ENCODE assay signal across 9 cellular contexts in the genomic region with DNA sequence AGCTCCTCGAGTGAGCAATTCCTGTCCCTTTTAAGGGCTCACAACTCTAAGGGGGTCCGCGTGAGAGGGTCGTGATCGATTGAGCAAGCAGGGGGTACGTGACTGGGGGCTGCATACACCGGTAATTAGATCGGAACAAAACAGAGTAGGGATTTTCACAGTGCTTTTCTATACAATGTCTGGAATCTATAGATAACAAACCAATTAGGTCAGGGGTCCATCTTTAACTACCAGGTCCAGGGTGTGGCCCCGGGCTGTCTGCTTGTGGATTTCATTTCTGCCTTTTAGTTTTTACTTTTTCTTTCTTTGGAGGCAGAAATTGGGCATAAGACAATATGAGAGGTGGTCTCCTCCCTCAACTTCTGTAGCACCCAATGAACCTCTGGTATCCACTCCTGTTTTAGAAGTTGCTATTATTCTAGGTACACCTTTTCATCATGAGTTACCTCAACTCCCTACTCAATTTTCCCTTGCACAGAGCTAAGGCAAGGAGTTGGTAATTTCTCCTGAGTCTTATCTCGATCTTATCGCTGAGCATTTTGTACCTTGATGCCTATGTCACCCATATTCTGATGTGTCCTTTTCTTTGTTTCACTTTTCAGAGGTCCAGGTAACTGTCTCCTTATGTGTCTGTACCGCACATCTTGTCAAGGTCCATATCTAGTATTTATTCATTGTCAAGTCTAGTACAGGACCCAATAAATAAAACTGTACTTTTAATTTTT. TPM values are rescaled to one million over a fixed set of nuclear protein-coding genes. Genes with fewer than 3 reads are reported as not detected.
DNase-seq lines count a peak whose midpoint lies in the region; ATAC-seq and TF ChIP-seq lines count a peak whose summit lies in the region.
"Not testable (repeated sequence)": the region's sequence is repeated elsewhere in the genome, so short reads cannot be mapped to it uniquely, and the experiment has no call there.
"Had no signal": no experiment of that assay in that cellular context is flagged by ENCODE, and none has a peak within 500 bp of the region (broad histone marks: within the 10 kb centered on the region; RNA-seq: fewer than 3 reads in every experiment).

No MANE protein-coding gene starts in this region.

- peak overlapping the region; percentile 82 for H3K27ac Mint-ChIP-seq in activated T-helper 17 cell treated with anti-CD3 and anti-CD28 coated beads, Interleukin-2, amount 50 U/mL, for 72 hours

- intact Hi-C loops in spleen (cut with DNase I; ENCODE audit: low total_unique reads), result loop anchor here (10.0 kb wide), 1 partner anchor 67 kb away; the partner anchor contains the start of gene TRIM34

- H3K36me3 ChIP-seq in gastroesophageal sphincter; muscle layer of colon (ENCODE audit: insufficient read depth, low read length): not testable (repeated sequence)
- H3K36me3 ChIP-seq in spleen, result peaks cover 0 to 35% (median 5%) of the 10 kb centered on the region in 6 donors

- ATAC-seq in activated T-helper 17 cell treated with anti-CD3 and anti-CD28 coated beads, Interleukin-2, amount 50 U/mL, for 72 hours (replicated peaks), result peak; percentile 16
- not testable (repeated sequence) for ATAC-seq in gastroesophageal sphincter

- H3K27me3 Mint-ChIP-seq in activated T-helper 17 cell treated with anti-CD3 and anti-CD28 coated beads, Interleukin-2, amount 50 U/mL, for 72 hours, result not testable (repeated sequence)

- TF ChIP-seq CTCF in choroid plexus epithelial cell (conservative IDR thresholded peaks at IDR 0.05; ENCODE audit: low read depth, low read length); gastroesophageal sphincter (IDR thresholded peaks at IDR 0.05); spleen (IDR thresholded peaks at IDR 0.05 in 8 of 11, conservative IDR thresholded peaks at IDR 0.05 in 3 of 11): not testable (repeated sequence)

- H3K4me3 Mint-ChIP-seq in activated T-helper 17 cell treated with anti-CD3 and anti-CD28 coated beads, Interleukin-2, amount 50 U/mL, for 72 hours, result peak overlapping the region; percentile 91

- H3K9me3 Mint-ChIP-seq in activated T-helper 17 cell treated with anti-CD3 and anti-CD28 coated beads, Interleukin-2, amount 50 U/mL, for 72 hours, result not testable (repeated sequence)

- WGBS in gastroesophageal sphincter (ENCODE audit: low coverage in 1 of 2), 2 donors, result 92 to 100% methylated on average over 3 to 6 of the region's 12 CpGs
- WGBS in spleen, 5 donors, result 12 to 25% (median 17%) methylated on average over 12 of the region's 12 CpGs

- not testable (repeated sequence) for TF ChIP-seq EP300 in gastroesophageal sphincter (IDR thresholded peaks at IDR 0.05)

- not testable (repeated sequence) for TF ChIP-seq POLR2A in gastroesophageal sphincter (IDR thresholded peaks at IDR 0.05); spleen (IDR thresholded peaks at IDR 0.05)

- H3K27ac ChIP-seq in gastroesophageal sphincter, result peak overlapping the region; percentile 34 to 85 (median 80)
- H3K27ac ChIP-seq in muscle layer of colon (ENCODE audit: low read depth, low read length), result peak overlapping the region; percentile 94
- H3K27ac ChIP-seq in spleen, result peak overlapping the region; percentile 87 to 97 (median 95)

- H3K36me3 Mint-ChIP-seq in activated T-helper 17 cell treated with anti-CD3 and anti-CD28 coated beads, Interleukin-2, amount 50 U/mL, for 72 hours (ENCODE audit: low read depth), result peaks cover 64% of the 10 kb centered on the region

- peak; percentile 71 for DNase-seq in OCI-M1 (lab: John Stamatoyannopoulos, UW)
- DNase-seq in choroid plexus epithelial cell (ENCODE audit: low read depth); spleen: not testable (repeated sequence)

- H3K4me3 ChIP-seq in GM08714 (ENCODE audit: low read length) (peak overlapping the region; percentile 100), choroid plexus epithelial cell (ENCODE audit: low read depth, low read length) (peak overlapping the region; percentile 59), gastroesophageal sphincter (peak overlapping the region; percentile 51 to 67), muscle layer of colon (ENCODE audit: low read depth in 1 of 2, low read length in 2 of 2) (peak overlapping the region; percentile 41 to 69), spleen (peak overlapping the region; percentile 41 to 74 (median 70))

- peak overlapping the region; percentile 22 for H3K9ac ChIP-seq in muscle layer of colon (ENCODE audit: low read length)

- H3K4me1 Mint-ChIP-seq in activated T-helper 17 cell treated with anti-CD3 and anti-CD28 coated beads, Interleukin-2, amount 50 U/mL, for 72 hours, result peaks cover 29% of the 10 kb centered on the region

- not testable (repeated sequence) for H3K27me3 ChIP-seq in gastroesophageal sphincter; muscle layer of colon (ENCODE audit: control insufficient read depth in 1 of 2, insufficient read depth in 2 of 2, low read length in 2 of 2); spleen (replicated peaks in 1 of 7)

- H3K9me3 ChIP-seq in gastroesophageal sphincter; muscle layer of colon (ENCODE audit: low read length); spleen: not testable (repeated sequence)

- peaks cover 0 to 57% (median 4%) of the 10 kb centered on the region in 3 donors for H3K4me1 ChIP-seq in gastroesophageal sphincter
- H3K4me1 ChIP-seq in muscle layer of colon (ENCODE audit: insufficient read depth, low read length), result not testable (repeated sequence)
- peaks cover 25 to 70% (median 54%) of the 10 kb centered on the region in 6 donors for H3K4me1 ChIP-seq in spleen

RNA-seq across cellular contexts. Expression of gene TRIM22, which starts 1.8 kb away (rescaled TPM):
- total RNA-seq in activated T-helper 17 cell treated with anti-CD3 and anti-CD28 coated beads, Interleukin-2, amount 50 U/mL, for 72 hours, result 100 to 1,000 TPM in 1 of 2 donors, 10 to 100 TPM in 1; 91.0 to 159 TPM
- total RNA-seq in gastroesophageal sphincter (10 to 100 TPM; 31.6 to 50.4 (median 32.1) TPM), spleen (100 to 1,000 TPM; 232 to 336 (median 282) TPM)
- polyA plus RNA-seq in spleen, result 100 to 1,000 TPM; 152 to 169 (median 162) TPM

RNA-seq across cellular contexts. Expression of gene TRIM5, which starts 6.5 kb away (rescaled TPM):
- 10 to 100 TPM; 11.4 to 18.8 TPM for total RNA-seq in activated T-helper 17 cell treated with anti-CD3 and anti-CD28 coated beads, Interleukin-2, amount 50 U/mL, for 72 hours
- total RNA-seq in gastroesophageal sphincter, result 10 to 100 TPM in 3 of 4 donors, 1 to 10 TPM in 1; 8.9 to 21.4 (median 14.9) TPM
- total RNA-seq in spleen, result 10 to 100 TPM; 31.1 to 44.3 (median 34.2) TPM
- 10 to 100 TPM in 1 of 3 donors, 1 to 10 TPM in 2; 7.8 to 13.6 (median 9.0) TPM for polyA plus RNA-seq in spleen

RNA-seq across cellular contexts. Expression of gene OR56B1, which starts 44.8 kb away (rescaled TPM):
- total RNA-seq in activated T-helper 17 cell treated with anti-CD3 and anti-CD28 coated beads, Interleukin-2, amount 50 U/mL, for 72 hours, result under 1 TPM in 1 of 2 donors, not detected in 1; 0.29 TPM
- total RNA-seq in gastroesophageal sphincter (under 1 TPM in 2 of 4 donors, not detected in 2; 0.13 to 0.19 TPM), spleen (1 to 10 TPM in 4 of 7 donors, under 1 TPM in 3; 0.27 to 1.8 (median 1.0) TPM)
- under 1 TPM; 0.06 to 0.11 (median 0.08) TPM for polyA plus RNA-seq in spleen
- total RNA-seq: dermis blood vessel endothelial cell, HT-29 had no signal
